9 cellular contexts compared by ENCODE assay signal in genomic region chr9:36450110-36450732, GRCh38. TPM values are rescaled to one million over a fixed set of nuclear protein-coding genes. Genes with fewer than 3 reads are reported as not detected.
DNase-seq lines count a peak whose midpoint lies in the region; ATAC-seq and TF ChIP-seq lines count a peak whose summit lies in the region.
"Had no signal": no experiment of that assay in that cellular context is flagged by ENCODE, and none has a peak within 500 bp of the region (broad histone marks: within the 10 kb centered on the region; RNA-seq: fewer than 3 reads in every experiment).

No MANE protein-coding gene starts in this region.

- intact Hi-C loops in dorsolateral prefrontal cortex (cut with DNase I) = loop anchor here (1.0 to 10.0 kb wide), 3 partner anchors 37 to 105 kb away; no protein-coding TSS in a partner anchor

- H3K4me3 ChIP-seq in dorsolateral prefrontal cortex = no peak overlapping the region
- H3K4me3 ChIP-seq: skin epidermis had no signal

- peak; percentile 65 to 96 (median 82) for TF ChIP-seq CTCF in dorsolateral prefrontal cortex (IDR thresholded peaks at IDR 0.05 in 54 of 56, conservative IDR thresholded peaks at IDR 0.05 in 2 of 56; ENCODE audit: low read depth in 1 of 56, partially characterized antibody in 56 of 56)

- DNase-seq in DMS 273 (lab: John Stamatoyannopoulos, UW; ENCODE audit: unreplicated experiment) (peak; percentile 74), DMS 273 treated with DMSO at 0.1 percent for 48 hours (lab: John Stamatoyannopoulos, UW) (no peak), HS-27A (ENCODE audit: low read depth) (peak; percentile 22), OCI-M1 (lab: John Stamatoyannopoulos, UW) (peak; percentile 65), dorsolateral prefrontal cortex (peak in 1 of 10 donors; percentile 37), myocyte (ENCODE audit: low read depth) (peak; percentile 69)

- H3K27ac ChIP-seq in dorsolateral prefrontal cortex = no peak overlapping the region
- H3K27ac ChIP-seq: skin epidermis had no signal

- no peaks in the 10 kb centered on the region for H3K27me3 ChIP-seq in dorsolateral prefrontal cortex

- ATAC-seq in GM18498 (IDR thresholded peaks at IDR 0.05; ENCODE audit: unreplicated experiment) = no peak
- no peak for ATAC-seq in HG02938 (IDR thresholded peaks at IDR 0.05; ENCODE audit: unreplicated experiment)

RNA-seq across cellular contexts. Expression of gene RNF38, which starts 50.2 kb away (rescaled TPM):
- total RNA-seq in dorsolateral prefrontal cortex (10 to 100 TPM; 44.6 to 80.6 (median 63.3) TPM), myocyte (19.4 and 21.0 TPM in 2 replicates)
- polyA plus RNA-seq in myocyte (2012) = 13.0 TPM
